ENCODE assay signal across 26 cellular contexts in the genomic region with DNA sequence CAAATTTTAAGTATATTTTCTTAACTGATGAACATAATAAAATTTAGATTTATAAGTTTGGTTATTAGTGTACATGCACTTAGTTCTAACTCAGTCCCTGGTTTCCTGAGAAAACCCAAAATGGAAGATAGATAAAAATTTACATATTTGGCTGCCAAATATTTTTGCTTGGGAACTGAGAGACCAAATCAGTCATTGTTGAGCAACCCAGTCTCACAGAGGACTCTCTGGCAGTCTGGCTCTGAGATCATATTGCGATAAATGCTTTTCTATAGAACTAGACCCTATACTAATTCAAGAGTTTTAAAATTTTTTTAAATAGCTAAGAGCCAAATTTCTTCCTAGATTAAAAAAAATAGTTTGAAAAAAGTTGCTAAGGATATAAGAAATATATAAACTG.
"Had no signal": no experiment of that assay in that cellular context is flagged by ENCODE, and none has a peak within 500 bp of the region (broad histone marks: within the 10 kb centered on the region; RNA-seq: fewer than 3 reads in every experiment).

No MANE protein-coding gene starts in this region.

- H3K4me3 Mint-ChIP-seq: activated B cell treated with CpG ODN at 0.5 μM for 24 hours; activated CD4-positive, alpha-beta memory T cell treated with anti-CD3 and anti-CD28 coated beads, Interleukin-2, amount 10 ng/mL, durations not matched to agents 7 days and 5 days; activated CD4-positive, alpha-beta T cell treated with anti-CD3 and anti-CD28 coated beads, Interleukin-2, amount 10 ng/mL, durations not matched to agents 24 days and 14 days; activated naive CD4-positive, alpha-beta T cell treated with anti-CD3 and anti-CD28 coated beads, Interleukin-2, amount 10 ng/mL, durations not matched to agents 7 days and 5 days; activated naive CD8-positive, alpha-beta T cell treated with anti-CD3 and anti-CD28 coated beads for 36 hours; activated T-helper 17 cell treated with anti-CD3 and anti-CD28 coated beads, Interleukin-2, amount 50 U/mL, for 72 hours; T-cell had no signal

- H3K36me3 ChIP-seq: adrenal gland, breast epithelium had no signal

- H3K4me1 ChIP-seq: adrenal gland, breast epithelium had no signal

- H3K36me3 Mint-ChIP-seq: activated naive CD4-positive, alpha-beta T cell treated with anti-CD3 and anti-CD28 coated beads, Interleukin-2, amount 10 ng/mL, durations not matched to agents 7 days and 5 days; activated naive CD8-positive, alpha-beta T cell treated with anti-CD3 and anti-CD28 coated beads for 36 hours; T-cell had no signal

- H3K27me3 ChIP-seq: adrenal gland, breast epithelium had no signal

- H3K27ac Mint-ChIP-seq: activated B cell treated with CpG ODN at 0.5 μM for 24 hours; activated CD4-positive, alpha-beta memory T cell treated with anti-CD3 and anti-CD28 coated beads, Interleukin-2, amount 10 ng/mL, durations not matched to agents 7 days and 5 days; activated CD4-positive, alpha-beta T cell treated with anti-CD3 and anti-CD28 coated beads, Interleukin-2, amount 10 ng/mL, durations not matched to agents 24 days and 14 days; activated naive CD4-positive, alpha-beta T cell treated with anti-CD3 and anti-CD28 coated beads, Interleukin-2, amount 10 ng/mL, durations not matched to agents 7 days and 5 days; activated naive CD8-positive, alpha-beta T cell treated with anti-CD3 and anti-CD28 coated beads for 36 hours; activated T-helper 17 cell treated with anti-CD3 and anti-CD28 coated beads, Interleukin-2, amount 50 U/mL, for 72 hours; T-cell had no signal

- H3K27me3 Mint-ChIP-seq: activated naive CD4-positive, alpha-beta T cell treated with anti-CD3 and anti-CD28 coated beads, Interleukin-2, amount 10 ng/mL, durations not matched to agents 7 days and 5 days had no signal

- H3K4me3 ChIP-seq: adrenal gland, breast epithelium, SK-N-MC had no signal

- H3K27ac ChIP-seq: adrenal gland, breast epithelium, SK-N-MC had no signal

- H3K9me3 ChIP-seq: adrenal gland, breast epithelium had no signal

- H3K4me1 Mint-ChIP-seq: activated B cell treated with CpG ODN at 0.5 μM for 24 hours; activated CD4-positive, alpha-beta memory T cell treated with anti-CD3 and anti-CD28 coated beads, Interleukin-2, amount 10 ng/mL, durations not matched to agents 7 days and 5 days; activated CD4-positive, alpha-beta T cell treated with anti-CD3 and anti-CD28 coated beads, Interleukin-2, amount 10 ng/mL, durations not matched to agents 24 days and 14 days; activated naive CD4-positive, alpha-beta T cell treated with anti-CD3 and anti-CD28 coated beads, Interleukin-2, amount 10 ng/mL, durations not matched to agents 7 days and 5 days; activated naive CD8-positive, alpha-beta T cell treated with anti-CD3 and anti-CD28 coated beads for 36 hours; activated T-helper 17 cell treated with anti-CD3 and anti-CD28 coated beads, Interleukin-2, amount 50 U/mL, for 72 hours; T-cell had no signal

- H3K9me3 Mint-ChIP-seq: activated B cell treated with CpG ODN at 0.5 μM for 24 hours; activated CD4-positive, alpha-beta memory T cell treated with anti-CD3 and anti-CD28 coated beads, Interleukin-2, amount 10 ng/mL, durations not matched to agents 7 days and 5 days; activated CD4-positive, alpha-beta T cell treated with anti-CD3 and anti-CD28 coated beads, Interleukin-2, amount 10 ng/mL, durations not matched to agents 24 days and 14 days; activated naive CD4-positive, alpha-beta T cell treated with anti-CD3 and anti-CD28 coated beads, Interleukin-2, amount 10 ng/mL, durations not matched to agents 7 days and 5 days; activated naive CD8-positive, alpha-beta T cell treated with anti-CD3 and anti-CD28 coated beads for 36 hours; T-cell had no signal

- DNase-seq: activated B cell treated with CpG ODN at 0.5 μM for 24 hours; activated CD4-positive, alpha-beta memory T cell treated with anti-CD3 and anti-CD28 coated beads, Interleukin-2, amount 10 ng/mL, durations not matched to agents 7 days and 5 days; activated CD4-positive, alpha-beta T cell treated with anti-CD3 and anti-CD28 coated beads for 1 hour; activated CD4-positive, alpha-beta T cell treated with anti-CD3 and anti-CD28 coated beads, Interleukin-2, amount 10 ng/mL, durations not matched to agents 24 days and 14 days; activated gamma-delta T cell; activated naive CD4-positive, alpha-beta T cell treated with anti-CD3 and anti-CD28 coated beads, Interleukin-2, amount 10 ng/mL, durations not matched to agents 7 days and 5 days; activated naive CD8-positive, alpha-beta T cell treated with anti-CD3 and anti-CD28 coated beads for 36 hours; activated T-cell treated with anti-CD3 and anti-CD28 coated beads for 4 hours; activated T-cell treated with anti-CD3 and anti-CD28 coated beads, Interleukin-2, amount 50 U/mL, for 48 hours; adrenal gland; anterior cingulate cortex; central memory CD4-positive, alpha-beta T cell; NCI-H1048; NCI-H1417; NCI-H1930; NCI-H2171; NCI-H2227 treated with DMSO at 0.1 percent for 48 hours; NCI-H446 treated with DMSO at 0.1 percent for 48 hours; NCI-H524 treated with DMSO at 0.1 percent for 48 hours; NCI-H774; T-cell; T-helper 2 cell; T1000 had no signal
